22 cellular contexts compared by ENCODE assay signal in the genomic region with DNA sequence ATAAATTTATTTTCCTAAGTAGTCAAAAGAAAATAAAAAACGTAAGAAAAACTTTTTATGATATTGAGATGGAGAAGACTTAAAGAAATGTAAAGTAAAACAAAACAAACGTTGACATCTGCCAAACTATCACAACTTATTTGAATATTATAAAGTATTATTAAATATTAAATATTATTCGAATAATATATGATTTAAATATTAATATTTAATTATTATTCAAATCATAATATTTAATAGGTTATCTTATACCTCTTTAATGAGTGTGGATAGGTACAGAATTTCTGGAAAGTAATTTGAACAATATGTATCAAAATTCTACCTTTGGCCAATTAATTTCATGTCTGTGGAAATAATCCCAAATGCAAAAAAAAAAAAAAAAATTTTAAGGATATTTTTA.
DNase-seq lines count a peak whose midpoint lies in the region; ATAC-seq and FAIRE-seq lines count a peak whose summit lies in the region.
"Had no signal": no experiment of that assay in that cellular context is flagged by ENCODE, and none has a peak within 500 bp of the region (broad histone marks: within the 10 kb centered on the region; RNA-seq: fewer than 3 reads in every experiment).

No MANE protein-coding gene starts in this region.

- peak; percentile 43 for FAIRE-seq in RCC 7860 (lab: Jason Lieb, UNC)
- FAIRE-seq in colon (lab: Jason Lieb, UNC), result peak; percentile 28
- FAIRE-seq in islet of Langerhans (lab: Jason Lieb, UNC), result peak; percentile 68
- peak; percentile 59 for FAIRE-seq in small intestine (lab: Jason Lieb, UNC)
- FAIRE-seq: GM12891, GM18507, H54 had no signal

- no peak overlapping the region for H3K27ac ChIP-seq in small intestine (ENCODE audit: low read depth in 1 of 2, low read length in 1 of 2)
- H3K27ac ChIP-seq: BLaER1, C4-2B had no signal

- H3K4me3 ChIP-seq in small intestine (ENCODE audit: low read depth in 1 of 2, low read length in 2 of 2), result no peak overlapping the region
- H3K4me3 ChIP-seq: BLaER1, HAP-1 had no signal

- 67 to 85% (median 73%) methylated on average over 3 of the region's 3 CpGs for WGBS in small intestine, 3 donors

- intact Hi-C loops in posterior vena cava (cut with DNase I), result no loop called here

- H3K36me3 ChIP-seq in small intestine (ENCODE audit: control insufficient read depth in 2 of 2, insufficient read depth in 2 of 2, low read length in 2 of 2), result no peaks in the 10 kb centered on the region
- H3K36me3 ChIP-seq: BLaER1, HAP-1 had no signal

- ATAC-seq in GM19463 (IDR thresholded peaks at IDR 0.05; ENCODE audit: unreplicated experiment), result no peak
- no peak for ATAC-seq in activated CD4-positive, CD25-positive, alpha-beta regulatory T cell treated with anti-CD3 and anti-CD28 coated beads, Interleukin-2, amount 50 U/mL, for 24 hours
- ATAC-seq: CD8-positive, alpha-beta T cell had no signal

- H3K9me3 ChIP-seq in small intestine (ENCODE audit: control insufficient read depth, low read depth), result no peaks in the 10 kb centered on the region
- H3K9me3 ChIP-seq: BLaER1, Caco-2, HAP-1 had no signal

- DNase-seq in RCC 7860 (ENCODE audit: low spot score) (no peak), small intestine (no peak), posterior vena cava (ENCODE audit: low spot score) (no peak), NCI-H524 treated with DMSO at 0.1 percent for 48 hours (lab: John Stamatoyannopoulos, UW) (no peak)
- DNase-seq: Caco-2; CD4-positive, CD25-positive, alpha-beta regulatory T cell; CD8-positive, alpha-beta T cell; DMS153; DND-41; GF-D8; GOT3; HFFc6 had no signal

- no peaks in the 10 kb centered on the region for H3K4me1 ChIP-seq in small intestine (ENCODE audit: control insufficient read depth in 2 of 2, insufficient read depth in 1 of 2, low read depth in 1 of 2, low read length in 1 of 2)
- H3K4me1 ChIP-seq: Caco-2, HAP-1 had no signal

- no peaks in the 10 kb centered on the region for H3K27me3 ChIP-seq in small intestine (ENCODE audit: control insufficient read depth in 2 of 2, insufficient read depth in 2 of 2, low read length in 2 of 2)
- H3K27me3 ChIP-seq: BLaER1 had no signal
